2 cellular contexts compared by ENCODE assay signal in genomic region chr15:91622676-91623342, GRCh38.
TF ChIP-seq lines count a peak whose summit lies in the region.

No MANE protein-coding gene starts in this region.

TF ChIP-seq in GM23338, 12 proteins besides CTCF, POLR2A, EP300 and RAD21 (continued from another document):
- no peak for TF ChIP-seq ZNF462 (CRISPR knock-in tag; IDR thresholded peaks at IDR 0.05)
- TF ChIP-seq ZNF114 (CRISPR knock-in tag; IDR thresholded peaks at IDR 0.05): no peak
- TF ChIP-seq POLR2AphosphoS5 (IDR thresholded peaks at IDR 0.05; ENCODE audit: low read depth): no peak
- TF ChIP-seq CREB1 (CRISPR knock-in tag; IDR thresholded peaks at IDR 0.05; ENCODE audit: low read depth): no peak
- TF ChIP-seq ETS1 (IDR thresholded peaks at IDR 0.05): no peak
- no peak for TF ChIP-seq EZH2 (IDR thresholded peaks at IDR 0.05; ENCODE audit: low read depth, unreplicated experiment)
- no peak for TF ChIP-seq STAT1 (IDR thresholded peaks at IDR 0.05; ENCODE audit: unreplicated experiment)
- TF ChIP-seq ZNF331 (CRISPR knock-in tag; IDR thresholded peaks at IDR 0.05; ENCODE audit: low read depth): no peak
- TF ChIP-seq JUNB (IDR thresholded peaks at IDR 0.05; ENCODE audit: unreplicated experiment): no peak
- no peak for TF ChIP-seq EZH2phosphoT487 (IDR thresholded peaks at IDR 0.05; ENCODE audit: unreplicated experiment)
- no peak for TF ChIP-seq REST (IDR thresholded peaks at IDR 0.05; ENCODE audit: unreplicated experiment)

TF ChIP-seq in K562, 482 proteins besides CTCF, POLR2A, EP300 and RAD21 (continued from another document):
- TF ChIP-seq TFE3 (CRISPR knock-in tag; IDR thresholded peaks at IDR 0.05): peak; percentile 65
